ENCODE assay signal across 8 cellular contexts in genomic region chr19:48644839-48645651, GRCh38. TPM values are rescaled to one million over a fixed set of nuclear protein-coding genes. Genes with fewer than 3 reads are reported as not detected.
DNase-seq lines count a peak whose midpoint lies in the region; ATAC-seq and TF ChIP-seq lines count a peak whose summit lies in the region.

No MANE protein-coding gene starts in this region.

- intact Hi-C loops in mucosa of descending colon (cut with DNase I, micrococcal nuclease) = no loop called here

- H3K4me3 ChIP-seq in mucosa of descending colon = no peak overlapping the region

- DNase-seq in Caki2 (ENCODE audit: low read depth) = peak; percentile 56
- DNase-seq in HK-2 (ENCODE audit: unreplicated experiment) = peak; percentile 61
- peak; percentile 41 for DNase-seq in NOMO-1 treated with dmso at 0.1 percent for 144 hours (lab: John Stamatoyannopoulos, UW; ENCODE audit: unreplicated experiment)
- peak; percentile 84 for DNase-seq in activated CD8-positive, alpha-beta memory T cell treated with anti-CD3 and anti-CD28 coated beads, Interleukin-2, amount 50 U/mL, for 48 hours
- peak; percentile 55 for DNase-seq in epidermal melanocyte (ENCODE audit: insufficient read length, low spot score)
- peak; percentile 63 to 85 (median 77) for DNase-seq in mucosa of descending colon
- peak; percentile 81 for DNase-seq in stimulated activated CD8-positive, alpha-beta memory T cell treated with anti-CD3 and anti-CD28 coated beads, Interleukin-4, amount 100 ng/mL, for 48 hours

- peaks cover 10% of the 10 kb centered on the region for H3K4me1 ChIP-seq in mucosa of descending colon (ENCODE audit: low read depth)

- in situ Hi-C loops in Caki2 (cut with HindIII; ENCODE audit: low pct_unique_long_range_greater_than_20kb, low sequenced_read_pairs) = no loop called here

- no peaks in the 10 kb centered on the region for H3K9me3 ChIP-seq in mucosa of descending colon

- no peaks in the 10 kb centered on the region for H3K36me3 ChIP-seq in mucosa of descending colon (ENCODE audit: low read depth)

- TF ChIP-seq CTCF in mucosa of descending colon (IDR thresholded peaks at IDR 0.05) = no peak

- ATAC-seq in mucosa of descending colon (peak; percentile 75), HG03571 (IDR thresholded peaks at IDR 0.05; ENCODE audit: unreplicated experiment) (no peak)

RNA-seq across cellular contexts. Expression of gene CA11, which starts 0.9 kb away (rescaled TPM):
- 0.46 and 2.2 TPM in 2 replicates for total RNA-seq in Caki2 (2014; rRNA removed; shearing (Covaris generic); ENCODE audit: low replicate concordance)
- 10 to 100 TPM in 1 of 3 donors, 1 to 10 TPM in 2; 1.8 to 19.9 (median 3.7) TPM for total RNA-seq in mucosa of descending colon

RNA-seq across cellular contexts. Expression of gene DBP, which starts 7.9 kb away (rescaled TPM):
- total RNA-seq in Caki2 (2014; rRNA removed; shearing (Covaris generic); ENCODE audit: low replicate concordance) = 6.2 and 15.1 TPM in 2 replicates
- 10 to 100 TPM in 2 of 3 donors, 1 to 10 TPM in 1; 8.2 to 18.4 (median 11.1) TPM for total RNA-seq in mucosa of descending colon

RNA-seq across cellular contexts. Expression of gene SPHK2, which starts 25.7 kb away (rescaled TPM):
- 3.6 and 4.8 TPM in 2 replicates for total RNA-seq in Caki2 (2014; rRNA removed; shearing (Covaris generic); ENCODE audit: low replicate concordance)
- 10 to 100 TPM; 37.9 to 54.8 (median 50.2) TPM for total RNA-seq in mucosa of descending colon

RNA-seq across cellular contexts. Expression of gene RPL18, which starts 26.1 kb away (rescaled TPM):
- total RNA-seq in Caki2 (2014; rRNA removed; shearing (Covaris generic); ENCODE audit: low replicate concordance) = 2,144 and 2,176 TPM in 2 replicates
- 1,000 to 10,000 TPM in 2 of 3 donors, 100 to 1,000 TPM in 1; 999 to 1,336 (median 1,270) TPM for total RNA-seq in mucosa of descending colon

RNA-seq across cellular contexts. Expression of gene NTN5, which starts 27.8 kb away (rescaled TPM):
- total RNA-seq in Caki2 (2014; rRNA removed; shearing (Covaris generic); ENCODE audit: low replicate concordance) = 1.5 TPM in 1 of 2 replicates, not detected in the other
- total RNA-seq in mucosa of descending colon = 1 to 10 TPM in 1 of 3 donors, under 1 TPM in 2; 0.22 to 1.2 (median 0.46) TPM
